ENCODE assay signal across 8 cellular contexts in genomic region chr22:33921576-33922181, GRCh38. TPM values are rescaled to one million over a fixed set of nuclear protein-coding genes. Genes with fewer than 3 reads are reported as not detected.
A peak's percentile ranks its signal among the peaks of the same experiment; 100 is the strongest.
DNase-seq lines count a peak whose midpoint lies in the region; TF ChIP-seq lines count a peak whose summit lies in the region.

No MANE protein-coding gene starts in this region.

- H3K36me3 Mint-ChIP-seq in Calu3 (ENCODE audit: insufficient read depth, unreplicated experiment): peaks cover 22% of the 10 kb centered on the region
- peaks cover 5% of the 10 kb centered on the region for H3K36me3 Mint-ChIP-seq in type B pancreatic cell

- DNase-seq in Calu3 (peak; percentile 42), MM.1S (peak; percentile 65), fibroblast of pulmonary artery (ENCODE audit: low read depth) (peak; percentile 57), myocyte (ENCODE audit: low read depth) (peak; percentile 67), type B pancreatic cell (ENCODE audit: extremely low spot score, unreplicated experiment) (peak; percentile 90), NCI-H748 (lab: John Stamatoyannopoulos, UW; ENCODE audit: unreplicated experiment) (no peak), NCI-H748 treated with DMSO at 0.1 percent for 48 hours (lab: John Stamatoyannopoulos, UW) (no peak)
- peak; percentile 19 for DNase-seq in activated T-cell treated with anti-CD3 and anti-CD28 coated beads, Interleukin-2, amount 50 U/mL, for 1 hour

- H3K9me3 Mint-ChIP-seq in Calu3 (ENCODE audit: low read depth, unreplicated experiment) (no peaks in the 10 kb centered on the region), type B pancreatic cell (no peaks in the 10 kb centered on the region)

- no peaks in the 10 kb centered on the region for H3K36me3 ChIP-seq in MM.1S (replicated peaks; ENCODE audit: insufficient read depth, low read length)

- peaks cover 35% of the 10 kb centered on the region for H3K79me2 ChIP-seq in MM.1S (ENCODE audit: low read length)

- H2AFZ ChIP-seq in MM.1S (ENCODE audit: low read length): peak overlapping the region; percentile 98

- H3K27ac Mint-ChIP-seq in Calu3 (ENCODE audit: unreplicated experiment) (no peak overlapping the region), type B pancreatic cell (peak overlapping the region; percentile 92)

- H3K9me2 ChIP-seq in MM.1S (replicated peaks; ENCODE audit: insufficient read depth, low read length): no peaks in the 10 kb centered on the region

- H3K27ac ChIP-seq in MM.1S (ENCODE audit: low read length): peak overlapping the region; percentile 57; the same call in 1 of the 2 replicates

- H3K9ac ChIP-seq in MM.1S (ENCODE audit: low read length): peak overlapping the region; percentile 69

- TF ChIP-seq CTCF in Calu3 (IDR thresholded peaks at IDR 0.05; ENCODE audit: unreplicated experiment): no peak
- no peak for TF ChIP-seq CTCF in MM.1S (IDR thresholded peaks at IDR 0.05; ENCODE audit: low read length)
- TF ChIP-seq CTCF in fibroblast of pulmonary artery (IDR thresholded peaks at IDR 0.05; ENCODE audit: low read length, missing control alignments): no peak
- TF ChIP-seq CTCF in type B pancreatic cell (conservative IDR thresholded peaks at IDR 0.05): no peak

- H3K4me2 ChIP-seq in MM.1S (ENCODE audit: low read depth, low read length): peak overlapping the region; percentile 99

- H3K9me3 ChIP-seq in MM.1S (replicated peaks; ENCODE audit: insufficient read depth, low read length): no peaks in the 10 kb centered on the region

- CTCF ChIA-PET in Calu3 (lab: Charles Lee): interaction anchor here (1.1 to 1.9 kb wide), 4 partner anchors 190 to 1310 kb away, joined by 3 to 7 read pairs (median 4); no protein-coding TSS in a partner anchor

- H3K27me3 Mint-ChIP-seq in Calu3 (ENCODE audit: unreplicated experiment) (peaks cover 66% of the 10 kb centered on the region), type B pancreatic cell (peaks cover 9% of the 10 kb centered on the region)

- 0 out of 2 replicates have a peak, but pooled peaks cover 6% of the 10 kb centered on the region for H3K27me3 ChIP-seq in MM.1S (replicated peaks; ENCODE audit: insufficient read depth, low read length)

- H3K4me3 Mint-ChIP-seq in Calu3 (ENCODE audit: low read depth, unreplicated experiment): peak overlapping the region; percentile 74
- peak overlapping the region; percentile 98 for H3K4me3 Mint-ChIP-seq in type B pancreatic cell

- H3K4me1 Mint-ChIP-seq in Calu3 (ENCODE audit: low read depth, unreplicated experiment): peaks cover 17% of the 10 kb centered on the region
- H3K4me1 Mint-ChIP-seq in type B pancreatic cell (ENCODE audit: unreplicated experiment): peaks cover 38% of the 10 kb centered on the region

- peaks cover 11% of the 10 kb centered on the region for H4K20me1 ChIP-seq in MM.1S (ENCODE audit: insufficient read depth, low read length)

- peaks cover 26% of the 10 kb centered on the region for H3F3A ChIP-seq in MM.1S (ENCODE audit: insufficient read depth, low read length)

- BruUV-seq in Calu3 (replicated peaks; lab: Mats Ljungman, UMichigan): no TSS peak

- intact Hi-C loops in Calu3 (cut with micrococcal nuclease; ENCODE audit: unreplicated experiment): loop anchor here (5.0 kb wide), 1 partner anchor 1101 kb away; no protein-coding TSS in a partner anchor

- peak overlapping the region; percentile 90 for H3K4me3 ChIP-seq in MM.1S (ENCODE audit: low read length)
- H3K4me3 ChIP-seq in fibroblast of pulmonary artery (replicated peaks; ENCODE audit: low read depth, low read length): peak overlapping the region; percentile 68

- peaks cover 26% of the 10 kb centered on the region for H3K4me1 ChIP-seq in MM.1S (ENCODE audit: low read length)

RNA-seq across cellular contexts. Expression of gene LARGE1, which starts 1.4 kb away (rescaled TPM):
- total RNA-seq in Calu3 (2022) (11.6 and 15.3 TPM in 2 replicates), myocyte (22.6 and 23.9 TPM in 2 replicates), type B pancreatic cell (ENCODE audit: low replicate concordance) (62.4 and 96.6 TPM in 2 replicates)
- 12.7 TPM for polyA plus RNA-seq in myocyte (2012)

Comparison
In these comparisons a context has a peak if more than half of its experiments do, and no peak if none do; other contexts are left out.
1. DNase-seq: peak in Calu3 (single experiment), MM.1S (single experiment), activated T-cell treated with anti-CD3 and anti-CD28 coated beads, Interleukin-2, amount 50 U/mL, for 1 hour (single experiment), fibroblast of pulmonary artery (single experiment), myocyte (single experiment) and type B pancreatic cell (single experiment); none in NCI-H748 (single experiment) and NCI-H748 treated with DMSO at 0.1 percent for 48 hours (single experiment).